In the genomic region with DNA sequence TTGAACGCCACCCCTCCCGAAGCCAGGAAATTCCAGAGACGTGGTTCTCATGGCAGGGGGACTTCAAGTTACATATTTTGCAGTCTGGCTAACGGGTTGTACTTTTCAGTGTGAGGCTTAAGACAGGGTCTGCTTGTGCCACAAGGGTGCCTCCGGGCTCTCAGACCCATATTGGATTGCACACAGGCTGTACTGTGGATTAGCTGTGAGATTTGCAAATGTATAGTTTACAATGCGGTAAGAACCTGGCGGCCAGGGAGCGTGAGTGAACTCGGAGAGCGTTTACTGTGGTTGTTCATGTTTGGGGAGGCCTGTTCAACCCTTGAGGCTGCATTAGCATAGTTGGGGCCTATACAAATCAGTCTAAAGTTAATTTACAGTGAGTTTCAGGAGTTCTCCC, we compare ENCODE assay signal across 23 cellular contexts.
"Had no signal": no experiment of that assay in that cellular context is flagged by ENCODE, and none has a peak within 500 bp of the region (broad histone marks: within the 10 kb centered on the region; RNA-seq: fewer than 3 reads in every experiment).

No MANE protein-coding gene starts in this region.

- H3K27me3 ChIP-seq: gastrocnemius medialis, pancreas, tibial artery, upper lobe of right lung, vagina had no signal

- H3K36me3 ChIP-seq: gastrocnemius medialis, heart right ventricle, pancreas, tibial artery, upper lobe of right lung, vagina had no signal

- ATAC-seq: esophagus mucosa; gastrocnemius medialis; heart right ventricle; left lobe of liver; naive thymus-derived CD4-positive, alpha-beta T cell; pancreas; right cardiac atrium; stimulated activated memory B cell treated with anti-CD40 and anti-IgM and Interleukin-4, amounts not matched to agents 10 μg/mL and 1 μg/mL and 100 μg/mL, for 72 hours; upper lobe of right lung had no signal

- H3K4me3 ChIP-seq: coronary artery, gastrocnemius medialis, heart right ventricle, pancreas, tibial artery, upper lobe of right lung, vagina had no signal

- H3K4me3 Mint-ChIP-seq: naive thymus-derived CD4-positive, alpha-beta T cell; stimulated activated memory B cell treated with anti-CD40 and anti-IgM and Interleukin-4, amounts not matched to agents 10 μg/mL and 1 μg/mL and 100 μg/mL, for 72 hours; stimulated activated naive CD8-positive, alpha-beta T cell treated with anti-CD3 and anti-CD28 coated beads, Interleukin-15, Interleukin-2, amounts not matched to agents 100 ng/mL and 50 ng/mL, for 24 hours had no signal

- H3K36me3 Mint-ChIP-seq: naive thymus-derived CD4-positive, alpha-beta T cell; stimulated activated memory B cell treated with anti-CD40 and anti-IgM and Interleukin-4, amounts not matched to agents 10 μg/mL and 1 μg/mL and 100 μg/mL, for 72 hours had no signal

- H3K9me3 ChIP-seq: gastrocnemius medialis, pancreas, vagina had no signal

- H3K27ac ChIP-seq: coronary artery, gastrocnemius medialis, heart right ventricle, pancreas, tibial artery, upper lobe of right lung, vagina had no signal

- H3K27ac Mint-ChIP-seq: naive thymus-derived CD4-positive, alpha-beta T cell; progenitor cell of endocrine pancreas; stimulated activated memory B cell treated with anti-CD40 and anti-IgM and Interleukin-4, amounts not matched to agents 10 μg/mL and 1 μg/mL and 100 μg/mL, for 72 hours; stimulated activated naive CD8-positive, alpha-beta T cell treated with anti-CD3 and anti-CD28 coated beads, Interleukin-15, Interleukin-2, amounts not matched to agents 100 ng/mL and 50 ng/mL, for 24 hours had no signal

- H3K4me1 Mint-ChIP-seq: naive thymus-derived CD4-positive, alpha-beta T cell; stimulated activated memory B cell treated with anti-CD40 and anti-IgM and Interleukin-4, amounts not matched to agents 10 μg/mL and 1 μg/mL and 100 μg/mL, for 72 hours had no signal

- DNase-seq: effector CD4-positive, alpha-beta T cell; gastrocnemius medialis; heart right ventricle; hypothalamus; kidney glomerular epithelial cell; mammary epithelial cell; naive thymus-derived CD4-positive, alpha-beta T cell; nucleus accumbens; pancreas; right cardiac atrium; small intestine; stimulated activated CD4-positive, alpha-beta T cell treated with anti-CD3 and anti-CD28 coated beads, Interleukin-12 subunit alpha, Interleukin-12 subunit beta, amount 100 ng/mL, for 4 hours; stimulated activated CD4-positive, alpha-beta T cell treated with anti-CD3 and anti-CD28 coated beads, Interleukin-4, amount 100 ng/mL, for 1 hour; stimulated activated CD8-positive, alpha-beta memory T cell treated with anti-CD3 and anti-CD28 coated beads, Interleukin-4, amount 100 ng/mL, for 48 hours; tibial artery; upper lobe of right lung had no signal

- H3K4me1 ChIP-seq: gastrocnemius medialis, heart right ventricle, pancreas, tibial artery, upper lobe of right lung, vagina had no signal
